8 cellular contexts compared by ENCODE assay signal in the genomic region with DNA sequence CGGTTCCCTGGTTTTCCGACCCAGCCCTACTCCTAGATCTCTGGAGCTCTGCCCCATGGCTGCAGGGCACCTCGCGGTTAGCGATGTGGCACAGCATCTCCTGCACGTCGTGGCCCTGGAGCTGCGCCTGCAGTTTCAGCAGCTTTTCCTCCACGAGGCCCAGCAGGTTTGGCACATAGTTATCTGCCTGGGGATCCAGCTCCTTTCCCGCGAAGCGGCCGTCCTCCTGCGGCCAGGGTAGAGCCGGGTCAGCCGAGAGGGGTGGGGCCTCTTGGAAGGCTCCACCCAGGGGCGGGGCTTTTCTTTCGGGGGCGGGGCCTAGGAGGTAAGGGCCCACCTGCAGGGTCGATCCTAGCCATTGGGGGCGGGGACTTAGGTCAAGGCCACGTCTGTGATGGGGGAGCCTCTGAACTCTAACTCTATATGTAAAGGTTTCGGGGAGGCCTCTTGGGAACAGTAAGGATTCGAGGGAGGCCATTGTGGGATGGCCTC. TPM values are rescaled to one million over a fixed set of nuclear protein-coding genes. Genes with fewer than 3 reads are reported as not detected.
DNase-seq lines count a peak whose midpoint lies in the region; ATAC-seq and TF ChIP-seq lines count a peak whose summit lies in the region.

No MANE protein-coding gene starts in this region.

- H3K36me3 ChIP-seq in aorta (ENCODE audit: control insufficient read depth in 1 of 2, insufficient read depth in 2 of 2, low read length in 1 of 2), result no peaks in the 10 kb centered on the region

- CTCF ChIA-PET in RWPE1 (lab: Yijun Ruan, JAX), result interaction anchor here (0.5 to 2.1 kb wide), 6 partner anchors 13 to 386 kb away, joined by 3 to 12 read pairs (median 4); a partner anchor contains a TSS

- H3K4me1 ChIP-seq in aorta (ENCODE audit: control insufficient read depth in 1 of 2, insufficient read depth in 2 of 2, low read length in 2 of 2), result no peaks in the 10 kb centered on the region

- intact Hi-C loops in aorta (cut with DNase I), result loop anchor here in 1 of 2 donors (5.0 kb wide), 1 partner anchor 39 kb away; a partner anchor contains a TSS

- POLR2A ChIA-PET in RWPE1 (lab: Yijun Ruan, JAX; ENCODE audit: low non-redundant PET), result interaction anchor here (1.0 kb wide), 1 partner anchor 40 kb away, joined by 4 read pairs; no protein-coding TSS in a partner anchor

- DNase-seq in COLO829 (ENCODE audit: low spot score) (peak; percentile 53), RWPE1 (ENCODE audit: low spot score) (peak; percentile 51), mucosa of gallbladder (ENCODE audit: low spot score) (peak; percentile 39), aorta (peak; percentile 78 to 87), medulla oblongata (ENCODE audit: extremely low spot score) (no peak)
- DNase-seq in central memory CD4-positive, alpha-beta T cell, result peak; percentile 12

- ATAC-seq in GM21737 (IDR thresholded peaks at IDR 0.05; ENCODE audit: unreplicated experiment) (peak; percentile 29), aorta (ENCODE audit: low FRiP score) (peak; percentile 44), HG02571 (IDR thresholded peaks at IDR 0.05; ENCODE audit: unreplicated experiment) (no peak)

- no peak overlapping the region for H3K4me3 ChIP-seq in aorta (ENCODE audit: low read length in 2 of 2)

- H3K9me3 ChIP-seq in aorta (ENCODE audit: control insufficient read depth, low read length), result no peaks in the 10 kb centered on the region

- 11 to 13% methylated on average over 24 of the region's 24 CpGs for WGBS in aorta, 2 donors

- no peaks in the 10 kb centered on the region for H3K27me3 ChIP-seq in aorta (ENCODE audit: control insufficient read depth in 1 of 2, insufficient read depth in 2 of 2, low read length in 1 of 2)

- H3K27ac ChIP-seq in RWPE1, result peak overlapping the region; percentile 70
- H3K27ac ChIP-seq in aorta (ENCODE audit: low read depth in 1 of 2, low read length in 2 of 2), result no peak overlapping the region

- TF ChIP-seq CTCF in RWPE1 (conservative IDR thresholded peaks at IDR 0.05; ENCODE audit: low read depth), result no peak

RNA-seq across cellular contexts. Expression of a gene that starts 2.5 kb away (rescaled TPM):
- total RNA-seq in mucosa of gallbladder (72.0 TPM), aorta (10 to 100 TPM; 30.2 to 51.6 TPM)
- polyA plus RNA-seq in aorta, result 10 to 100 TPM; 14.5 to 78.5 TPM

RNA-seq across cellular contexts. Expression of a gene that starts 13.3 kb away (rescaled TPM):
- total RNA-seq in mucosa of gallbladder, result 1.4 TPM
- total RNA-seq in aorta, result 1 to 10 TPM in 1 of 2 donors, under 1 TPM in 1; 0.49 to 1.8 TPM
- polyA plus RNA-seq in aorta, result 1 to 10 TPM; 1.4 to 2.6 TPM

RNA-seq across cellular contexts. Expression of a gene that starts 13.8 kb away (rescaled TPM):
- total RNA-seq in mucosa of gallbladder (357 TPM), aorta (100 to 1,000 TPM; 168 to 207 TPM)
- 100 to 1,000 TPM in 1 of 2 donors, 10 to 100 TPM in 1; 90.2 to 168 TPM for polyA plus RNA-seq in aorta

RNA-seq across cellular contexts. Expression of a gene that starts 37.5 kb away (rescaled TPM):
- 17.8 TPM for total RNA-seq in mucosa of gallbladder
- total RNA-seq in aorta, result 10 to 100 TPM in 1 of 2 donors, 1 to 10 TPM in 1; 7.4 to 13.1 TPM
- 10 to 100 TPM in 1 of 2 donors, under 1 TPM in 1; 0.63 to 32.4 TPM for polyA plus RNA-seq in aorta

RNA-seq across cellular contexts. Expression of a gene that starts 47.2 kb away (rescaled TPM):
- total RNA-seq in mucosa of gallbladder (4.9 TPM), aorta (1 to 10 TPM; 1.5 to 1.7 TPM)
- 1 to 10 TPM in 1 of 2 donors, under 1 TPM in 1; 0.50 to 5.7 TPM for polyA plus RNA-seq in aorta
